22 cellular contexts compared by ENCODE assay signal in genomic region chr11:17813391-17814059, GRCh38.
DNase-seq lines count a peak whose midpoint lies in the region; ATAC-seq and TF ChIP-seq lines count a peak whose summit lies in the region.
"Had no signal": no experiment of that assay in that cellular context is flagged by ENCODE, and none has a peak within 500 bp of the region (broad histone marks: within the 10 kb centered on the region; RNA-seq: fewer than 3 reads in every experiment).

No MANE protein-coding gene starts in this region.

- no peaks in the 10 kb centered on the region for H3F3A ChIP-seq in PC-3 (ENCODE audit: low read length, unreplicated experiment)

- DNase-seq in PC-3 = peak; percentile 28
- peak in 1 of 4 donors; percentile 16 for DNase-seq in body of pancreas
- peak; percentile 47 for DNase-seq in kidney glomerular epithelial cell (lab: John Stamatoyannopoulos, UW)
- DNase-seq in AG08396 (ENCODE audit: low spot score) = no peak
- DNase-seq in cortex of kidney (lab: John Stamatoyannopoulos, UW) = no peak
- DNase-seq in head of caudate nucleus = no peak
- DNase-seq in NCI-H526 (lab: John Stamatoyannopoulos, UW) = no peak
- DNase-seq: activated CD4-positive, alpha-beta T cell treated with anti-CD3 and anti-CD28 coated beads, Interleukin-2, amount 50 U/mL, for 1 hour; activated naive CD4-positive, alpha-beta T cell treated with anti-CD3 and anti-CD28 coated beads, Interleukin-2, amount 50 U/mL, for 16 hours; activated T-cell treated with anti-CD3 and anti-CD28 coated beads, Interleukin-2, amount 50 U/mL, for 1 hour; Caco-2; lower lobe of right lung; naive B cell; NCI-H1436; NCI-H2171 treated with DMSO at 0.1 percent for 48 hours; posterior cingulate gyrus; RPMI8226; spleen; stimulated activated CD8-positive, alpha-beta memory T cell treated with anti-CD3 and anti-CD28 coated beads, Interleukin-4, amount 100 ng/mL, for 48 hours had no signal

- CTCF ChIA-PET in PC-3 (lab: Charles Lee) = no interaction called here

- peak; percentile 14; the same call in 1 of the 2 replicates for ATAC-seq in PC-3
- peak; percentile 79 for ATAC-seq in body of pancreas
- ATAC-seq: esophagus mucosa, lower lobe of right lung had no signal

- no peaks in the 10 kb centered on the region for H4K20me1 ChIP-seq in PC-3 (ENCODE audit: low read length)

- H3K9me2 ChIP-seq in PC-3 (replicated peaks; ENCODE audit: low read length) = no peaks in the 10 kb centered on the region

- H3K4me1 ChIP-seq in PC-3 (ENCODE audit: insufficient read depth, low read length) (peaks cover 38% of the 10 kb centered on the region), body of pancreas (peaks cover 50% of the 10 kb centered on the region), skeletal muscle tissue (ENCODE audit: control insufficient read depth in 3 of 3, insufficient read depth in 3 of 3, low read length in 3 of 3) (peaks cover 43 to 55% (median 50%) of the 10 kb centered on the region in 3 donors)
- H3K4me1 ChIP-seq: lower lobe of right lung had no signal

- BruUV-seq in PC-3 (replicated peaks; lab: Mats Ljungman, UMichigan) = no TSS peak

- intact Hi-C loops in PC-3 (cut with micrococcal nuclease) = no loop called here
- intact Hi-C loops in body of pancreas (cut with DNase I) = no loop called here
- intact Hi-C loops in head of caudate nucleus (cut with DNase I) = no loop called here

- H3K9ac ChIP-seq in PC-3 (ENCODE audit: low read length) (no peak overlapping the region), skeletal muscle tissue (ENCODE audit: low read depth in 1 of 3, low read length in 3 of 3) (no peak overlapping the region)

- POLR2A ChIA-PET in PC-3 (lab: Charles Lee; ENCODE audit: unreplicated experiment) = no interaction called here

- H3K36me3 ChIP-seq in PC-3 (ENCODE audit: low read depth, low read length) = no peaks in the 10 kb centered on the region
- no peaks in the 10 kb centered on the region for H3K36me3 ChIP-seq in body of pancreas (replicated peaks in 1 of 2; ENCODE audit: insufficient read depth in 1 of 2, low read depth in 2 of 2)
- H3K36me3 ChIP-seq in skeletal muscle tissue (ENCODE audit: control insufficient read depth in 3 of 3, insufficient read depth in 3 of 3, low read length in 3 of 3) = no peaks in the 10 kb centered on the region
- H3K36me3 ChIP-seq: lower lobe of right lung, suprapubic skin had no signal

- no peak for TF ChIP-seq CTCF in PC-3 (conservative IDR thresholded peaks at IDR 0.05; ENCODE audit: low read depth, low read length)
- no peak for TF ChIP-seq CTCF in body of pancreas (IDR thresholded peaks at IDR 0.05)

- H3K4me3 ChIP-seq in PC-3 (ENCODE audit: low read length) (no peak overlapping the region), body of pancreas (no peak overlapping the region), skeletal muscle tissue (ENCODE audit: low read length in 3 of 3) (no peak overlapping the region)
- H3K4me3 ChIP-seq: lower lobe of right lung, spleen, suprapubic skin had no signal

- H3K4me2 ChIP-seq in PC-3 (ENCODE audit: low read length) = no peak overlapping the region

- WGBS in body of pancreas, 2 donors = 74 to 85% methylated on average over 2 of the region's 2 CpGs

- H3K27ac ChIP-seq in PC-3 (ENCODE audit: low read length) = peak overlapping the region; percentile 17; the same call in 1 of the 2 replicates
- peak overlapping the region; percentile 42 to 75 (median 57) for H3K27ac ChIP-seq in body of pancreas
- H3K27ac ChIP-seq in skeletal muscle tissue (ENCODE audit: low read depth, low read length) = peak overlapping the region; percentile 8
- H3K27ac ChIP-seq: lower lobe of right lung, spleen had no signal

- H3K79me2 ChIP-seq in PC-3 (ENCODE audit: low read length) = no peaks in the 10 kb centered on the region

- no peaks in the 10 kb centered on the region for H3K27me3 ChIP-seq in PC-3 (ENCODE audit: low read length)
- no peaks in the 10 kb centered on the region for H3K27me3 ChIP-seq in body of pancreas
- no peaks in the 10 kb centered on the region for H3K27me3 ChIP-seq in skeletal muscle tissue (ENCODE audit: control insufficient read depth in 3 of 3, insufficient read depth in 3 of 3, low read length in 3 of 3)
- H3K27me3 ChIP-seq: spleen, suprapubic skin had no signal

- TF ChIP-seq POLR2A in body of pancreas (IDR thresholded peaks at IDR 0.05) = no peak

- H2AFZ ChIP-seq in PC-3 (ENCODE audit: low read length) = no peak overlapping the region

- H3K9me3 ChIP-seq in PC-3 (ENCODE audit: low read length) (no peaks in the 10 kb centered on the region), body of pancreas (no peaks in the 10 kb centered on the region), skeletal muscle tissue (ENCODE audit: control insufficient read depth in 3 of 3, low read length in 3 of 3) (no peaks in the 10 kb centered on the region)
- H3K9me3 ChIP-seq: Caco-2, lower lobe of right lung, spleen, suprapubic skin had no signal

Comparison
In these comparisons a context has a peak if more than half of its experiments do, and no peak if none do; other contexts are left out.
1. DNase-seq: peak in PC-3 (single experiment) and kidney glomerular epithelial cell (single experiment); none in AG08396 (single experiment), cortex of kidney (single experiment), head of caudate nucleus (0 of 42) and NCI-H526 (0 of 2).
2. Peak in every context shown above with its lines, with median percentiles within 50 percentile points of each other: H3K27ac ChIP-seq.